Comparison of ENCODE assay signal across 11 cellular contexts in the genomic region with DNA sequence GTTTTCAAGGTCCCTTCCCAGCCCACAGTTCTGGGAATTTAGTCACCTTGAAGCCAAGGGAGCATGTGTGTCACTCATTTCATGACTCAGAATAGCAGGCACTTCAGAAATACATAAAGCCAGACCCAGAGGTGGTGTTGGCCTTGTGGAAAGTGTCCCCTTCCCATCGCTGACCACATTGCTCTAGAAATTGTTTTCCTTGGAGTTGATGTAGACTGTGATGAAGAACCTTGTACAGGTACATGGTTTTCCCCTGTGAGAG.
A peak's percentile ranks its signal among the peaks of the same experiment; 100 is the strongest.
DNase-seq lines count a peak whose midpoint lies in the region; ATAC-seq and TF ChIP-seq lines count a peak whose summit lies in the region.
"Had no signal": no experiment of that assay in that cellular context is flagged by ENCODE, and none has a peak within 500 bp of the region (broad histone marks: within the 10 kb centered on the region; RNA-seq: fewer than 3 reads in every experiment).

No MANE protein-coding gene starts in this region.

- 67 to 78% methylated on average over 1 of the region's 1 CpG for WGBS in heart right ventricle, 2 donors
- 81% methylated on average over 1 of the region's 1 CpG; no CpG with 5 or more reads in 1 of the 2 donors for WGBS in transverse colon (ENCODE audit: low coverage in 1 of 2), 2 donors

- H3K27me3 Mint-ChIP-seq in activated T-helper 17 cell treated with anti-CD3 and anti-CD28 coated beads, Interleukin-2, amount 50 U/mL, for 72 hours, result no peaks in the 10 kb centered on the region

- peaks cover 62% of the 10 kb centered on the region for H3K4me1 Mint-ChIP-seq in activated T-helper 17 cell treated with anti-CD3 and anti-CD28 coated beads, Interleukin-2, amount 50 U/mL, for 72 hours

- H3K27ac ChIP-seq in heart right ventricle (peak overlapping the region in 9 of 10 donors; percentile 21 to 69 (median 55)), transverse colon (no peak overlapping the region)

- H3K27ac Mint-ChIP-seq in activated T-helper 17 cell treated with anti-CD3 and anti-CD28 coated beads, Interleukin-2, amount 50 U/mL, for 72 hours, result peak overlapping the region; percentile 62

- H3K4me3 ChIP-seq in heart right ventricle (peak overlapping the region in 4 of 10 donors; percentile 16 to 33 (median 24)), transverse colon (no peak overlapping the region)
- H3K4me3 ChIP-seq: sigmoid colon had no signal

- peaks cover 10 to 74% (median 62%) of the 10 kb centered on the region in 9 donors for H3K4me1 ChIP-seq in heart right ventricle
- H3K4me1 ChIP-seq in transverse colon, result peaks cover 0 to 6% (median 0%) of the 10 kb centered on the region in 4 donors
- H3K4me1 ChIP-seq: sigmoid colon had no signal

- H3K27me3 ChIP-seq in heart right ventricle, result no peaks in the 10 kb centered on the region
- H3K27me3 ChIP-seq in transverse colon, result no peaks in the 10 kb centered on the region
- H3K27me3 ChIP-seq: sigmoid colon had no signal

- TF ChIP-seq CTCF in heart right ventricle (IDR thresholded peaks at IDR 0.05) (no peak), transverse colon (IDR thresholded peaks at IDR 0.05) (no peak)

- TF ChIP-seq EP300 in transverse colon (IDR thresholded peaks at IDR 0.05; ENCODE audit: low read depth), result no peak

- H3K9me3 ChIP-seq in heart right ventricle (no peaks in the 10 kb centered on the region), transverse colon (no peaks in the 10 kb centered on the region)
- H3K9me3 ChIP-seq: sigmoid colon had no signal

- H3K36me3 ChIP-seq in heart right ventricle (no peaks in the 10 kb centered on the region), transverse colon (no peaks in the 10 kb centered on the region)
- H3K36me3 ChIP-seq: sigmoid colon had no signal

- peak; percentile 85 for ATAC-seq in activated T-helper 17 cell treated with anti-CD3 and anti-CD28 coated beads, Interleukin-2, amount 50 U/mL, for 72 hours (replicated peaks)
- ATAC-seq in heart right ventricle (peak in 6 of 8 donors; percentile 22 to 60 (median 33)), sciatic nerve (no peak)
- peak; percentile 53 for ATAC-seq in stimulated activated naive CD8-positive, alpha-beta T cell treated with anti-CD3 and anti-CD28 coated beads, Interleukin-15, Interleukin-2, amounts not matched to agents 100 U/mL and 50 U/mL, for 24 hours

- peak; percentile 20 for DNase-seq in activated T-cell treated with anti-CD3 and anti-CD28 coated beads for 24 hours (ENCODE audit: low read depth)
- DNase-seq in activated T-cell treated with anti-CD3 and anti-CD28 coated beads, Interleukin-2, amount 50 U/mL, for 1 hour, result no peak
- DNase-seq in heart right ventricle, result no peak
- DNase-seq in stimulated activated naive CD8-positive, alpha-beta T cell treated with anti-CD3 and anti-CD28 coated beads, Interleukin-15, Interleukin-2, amounts not matched to agents 100 U/mL and 50 U/mL, for 24 hours, result peak; percentile 20
- no peak for DNase-seq in sciatic nerve (ENCODE audit: low spot score)
- DNase-seq in transverse colon, result no peak
- no peak for DNase-seq in KG1 (lab: John Stamatoyannopoulos, UW)
- DNase-seq: activated gamma-delta T cell; effector CD8-positive, alpha-beta T cell; sigmoid colon had no signal

- H3K9me3 Mint-ChIP-seq in activated T-helper 17 cell treated with anti-CD3 and anti-CD28 coated beads, Interleukin-2, amount 50 U/mL, for 72 hours, result no peaks in the 10 kb centered on the region

- TF ChIP-seq POLR2A in transverse colon (IDR thresholded peaks at IDR 0.05), result no peak

- peak overlapping the region; percentile 71 for H3K4me3 Mint-ChIP-seq in activated T-helper 17 cell treated with anti-CD3 and anti-CD28 coated beads, Interleukin-2, amount 50 U/mL, for 72 hours

- intact Hi-C loops in heart right ventricle (cut with DNase I), result loop anchor here in 1 of 10 donors (5.0 kb wide), 1 partner anchor 40 kb away; no protein-coding TSS in a partner anchor
- intact Hi-C loops in sciatic nerve (cut with DNase I), result no loop called here
- intact Hi-C loops in transverse colon (cut with DNase I; ENCODE audit: low total_unique reads), result no loop called here

- no peaks in the 10 kb centered on the region for H3K36me3 Mint-ChIP-seq in activated T-helper 17 cell treated with anti-CD3 and anti-CD28 coated beads, Interleukin-2, amount 50 U/mL, for 72 hours (ENCODE audit: low read depth)

- in situ Hi-C loops in transverse colon (cut with MboI; ENCODE audit: low pct_ligation_motif_present in 1 of 4, low pct_unique_long_range_greater_than_20kb in 1 of 4, low sequenced_read_pairs in 3 of 4), result no loop called here

Comparison
In these comparisons a context has a peak if more than half of its experiments do, and no peak if none do; other contexts are left out.
1. DNase-seq: peak in activated T-cell treated with anti-CD3 and anti-CD28 coated beads for 24 hours (single experiment) and stimulated activated naive CD8-positive, alpha-beta T cell treated with anti-CD3 and anti-CD28 coated beads, Interleukin-15, Interleukin-2, amounts not matched to agents 100 U/mL and 50 U/mL, for 24 hours (single experiment); none in activated T-cell treated with anti-CD3 and anti-CD28 coated beads, Interleukin-2, amount 50 U/mL, for 1 hour (single experiment), heart right ventricle (0 of 2), sciatic nerve (single experiment), transverse colon (single experiment) and KG1 (single experiment).
2. H3K27ac ChIP-seq: peak in heart right ventricle (9 of 10); none in transverse colon (0 of 4).